27 cellular contexts compared by ENCODE assay signal in genomic region chr2:55030766-55031165, GRCh38.
"Had no signal": no experiment of that assay in that cellular context is flagged by ENCODE, and none has a peak within 500 bp of the region (broad histone marks: within the 10 kb centered on the region; RNA-seq: fewer than 3 reads in every experiment).

No MANE protein-coding gene starts in this region.

- H3K36me3 ChIP-seq: colonic mucosa, gastrocnemius medialis, pancreas, uterus had no signal

- H3K4me3 Mint-ChIP-seq: activated CD4-positive, alpha-beta memory T cell treated with anti-CD3 and anti-CD28 coated beads, Interleukin-2, amount 10 ng/mL, durations not matched to agents 7 days and 5 days; activated CD4-positive, alpha-beta T cell treated with anti-CD3 and anti-CD28 coated beads, Interleukin-2, amount 10 ng/mL, durations not matched to agents 7 days and 5 days; activated naive CD8-positive, alpha-beta T cell; immature natural killer cell; naive B cell; T-helper 1 cell treated with Interleukin-12 subunit alpha and Interleukin-12 subunit beta and Interleukin-4 antibody, amounts not matched to agents 30 μg/mL and 1 μg/mL, for 36 hours; type B pancreatic cell had no signal

- H3K4me1 ChIP-seq: colonic mucosa had no signal

- H3K27me3 ChIP-seq: body of pancreas, colonic mucosa, gastrocnemius medialis, hepatocyte, pancreas, testis, uterus had no signal

- DNase-seq: activated CD4-positive, alpha-beta memory T cell treated with anti-CD3 and anti-CD28 coated beads, Interleukin-2, amount 10 ng/mL, durations not matched to agents 7 days and 5 days; activated CD4-positive, alpha-beta T cell treated with anti-CD3 and anti-CD28 coated beads for 1 hour; activated CD4-positive, alpha-beta T cell treated with anti-CD3 and anti-CD28 coated beads, Interleukin-2, amount 10 ng/mL, durations not matched to agents 7 days and 5 days; activated naive CD4-positive, alpha-beta T cell; activated T-cell treated with anti-CD3 and anti-CD28 coated beads, Interleukin-2, amount 50 U/mL, for 48 hours; anterior cingulate cortex; body of pancreas; colonic mucosa; effector CD8-positive, alpha-beta T cell; gastrocnemius medialis; immature natural killer cell; kidney; left colon; mammary epithelial cell; naive B cell; nucleus accumbens; pancreas; psoas muscle; stimulated activated CD4-positive, alpha-beta T cell treated with anti-CD3 and anti-CD28 coated beads, Interleukin-2, amount 100 ng/mL, for 48 hours; stimulated activated naive CD4-positive, alpha-beta T cell treated with Interleukin-2 at 50 U/mL for 16 hours; T1000; testis; uterus had no signal

- H3K9me3 ChIP-seq: body of pancreas, colonic mucosa, gastrocnemius medialis, pancreas, psoas muscle, testis, uterus had no signal

- H3K27ac Mint-ChIP-seq: activated CD4-positive, alpha-beta memory T cell treated with anti-CD3 and anti-CD28 coated beads, Interleukin-2, amount 10 ng/mL, durations not matched to agents 7 days and 5 days; activated CD4-positive, alpha-beta T cell treated with anti-CD3 and anti-CD28 coated beads, Interleukin-2, amount 10 ng/mL, durations not matched to agents 7 days and 5 days; immature natural killer cell; T-helper 1 cell treated with Interleukin-12 subunit alpha and Interleukin-12 subunit beta and Interleukin-4 antibody, amounts not matched to agents 30 μg/mL and 1 μg/mL, for 36 hours had no signal

- H3K27me3 Mint-ChIP-seq: activated CD4-positive, alpha-beta memory T cell treated with anti-CD3 and anti-CD28 coated beads, Interleukin-2, amount 10 ng/mL, durations not matched to agents 7 days and 5 days; activated CD4-positive, alpha-beta T cell treated with anti-CD3 and anti-CD28 coated beads, Interleukin-2, amount 10 ng/mL, durations not matched to agents 7 days and 5 days; activated naive CD8-positive, alpha-beta T cell; naive B cell; type B pancreatic cell had no signal

- H3K4me3 ChIP-seq: body of pancreas, colonic mucosa, gastrocnemius medialis, hepatocyte, pancreas, psoas muscle, testis, uterus had no signal

- H3K36me3 Mint-ChIP-seq: immature natural killer cell had no signal

- H3K27ac ChIP-seq: body of pancreas, colonic mucosa, gastrocnemius medialis, hepatocyte, pancreas, psoas muscle, testis, uterus had no signal

- ATAC-seq: body of pancreas, gastrocnemius medialis, pancreas, psoas muscle had no signal
